In the genomic region with DNA sequence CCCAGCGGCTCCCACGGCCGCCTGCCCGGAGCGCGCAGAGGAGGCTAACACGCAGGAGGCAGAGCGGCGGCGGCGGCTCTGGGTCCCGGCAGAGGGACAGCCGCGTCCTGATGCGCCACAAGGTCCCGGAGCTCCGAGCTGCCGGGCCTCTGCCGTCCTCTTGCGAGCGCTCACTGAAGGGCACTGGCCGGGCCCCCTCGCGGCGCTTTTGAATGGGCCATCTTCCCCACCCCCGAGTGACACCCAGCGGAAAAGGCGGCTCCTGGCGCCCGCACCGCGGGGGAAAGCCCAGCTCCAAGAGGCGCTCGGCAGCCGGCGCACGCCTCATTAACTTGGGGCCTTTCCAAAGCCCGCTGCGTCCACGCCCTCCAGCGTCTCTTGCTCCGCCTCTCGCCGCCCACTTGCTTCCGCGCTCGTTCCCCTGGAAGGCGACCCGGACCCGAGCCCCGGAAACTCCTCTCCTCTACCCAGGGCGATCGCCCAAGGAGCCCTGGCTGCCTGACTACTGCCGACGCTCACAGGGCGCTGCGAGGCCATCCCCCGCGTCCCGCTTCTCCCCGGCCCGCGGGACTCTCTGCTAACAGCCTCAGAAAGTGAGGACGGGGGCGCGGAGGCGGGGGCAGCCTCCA, we compare ENCODE assay signal across 1 cellular context.
TF ChIP-seq lines count a peak whose summit lies in the region.

A gene (minus strand): TSS at position 363 of the 629 bp plus-strand sequence.

TF ChIP-seq in HepG2, 621 proteins besides CTCF, POLR2A, EP300 and RAD21 (continued from another document and continues in another):
- TF ChIP-seq, protein P1, sequence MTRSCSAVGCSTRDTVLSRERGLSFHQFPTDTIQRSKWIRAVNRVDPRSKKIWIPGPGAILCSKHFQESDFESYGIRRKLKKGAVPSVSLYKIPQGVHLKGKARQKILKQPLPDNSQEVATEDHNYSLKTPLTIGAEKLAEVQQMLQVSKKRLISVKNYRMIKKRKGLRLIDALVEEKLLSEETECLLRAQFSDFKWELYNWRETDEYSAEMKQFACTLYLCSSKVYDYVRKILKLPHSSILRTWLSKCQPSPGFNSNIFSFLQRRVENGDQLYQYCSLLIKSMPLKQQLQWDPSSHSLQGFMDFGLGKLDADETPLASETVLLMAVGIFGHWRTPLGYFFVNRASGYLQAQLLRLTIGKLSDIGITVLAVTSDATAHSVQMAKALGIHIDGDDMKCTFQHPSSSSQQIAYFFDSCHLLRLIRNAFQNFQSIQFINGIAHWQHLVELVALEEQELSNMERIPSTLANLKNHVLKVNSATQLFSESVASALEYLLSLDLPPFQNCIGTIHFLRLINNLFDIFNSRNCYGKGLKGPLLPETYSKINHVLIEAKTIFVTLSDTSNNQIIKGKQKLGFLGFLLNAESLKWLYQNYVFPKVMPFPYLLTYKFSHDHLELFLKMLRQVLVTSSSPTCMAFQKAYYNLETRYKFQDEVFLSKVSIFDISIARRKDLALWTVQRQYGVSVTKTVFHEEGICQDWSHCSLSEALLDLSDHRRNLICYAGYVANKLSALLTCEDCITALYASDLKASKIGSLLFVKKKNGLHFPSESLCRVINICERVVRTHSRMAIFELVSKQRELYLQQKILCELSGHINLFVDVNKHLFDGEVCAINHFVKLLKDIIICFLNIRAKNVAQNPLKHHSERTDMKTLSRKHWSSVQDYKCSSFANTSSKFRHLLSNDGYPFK (CRISPR knock-in tag; IDR thresholded peaks at IDR 0.05; ENCODE audit: borderline replicate concordance) = peak; percentile 40; the same call in 1 of the 2 replicates
- 0 out of 2 replicates have a peak, but pooled peaks have one; percentile 34 for TF ChIP-seq ZSCAN9 (CRISPR knock-in tag; IDR thresholded peaks at IDR 0.05; ENCODE audit: borderline replicate concordance)
- peak; percentile 61; the same call in 1 of the 2 replicates for TF ChIP-seq ARHGAP35 (CRISPR knock-in tag; IDR thresholded peaks at IDR 0.05; ENCODE audit: borderline replicate concordance)
- TF ChIP-seq PCBP2 (optimal IDR thresholded peaks at IDR 0.05; ENCODE audit: low read depth, low read length, poor library complexity, severe bottlenecking) = no peak
- no peak for TF ChIP-seq ZNF883 (CRISPR knock-in tag; IDR thresholded peaks at IDR 0.05; ENCODE audit: not compliant biosample characterization)
- peak; percentile 71 for TF ChIP-seq SP4 (CRISPR knock-in tag; IDR thresholded peaks at IDR 0.05)
- peak; percentile 64 for TF ChIP-seq FOXA3 (CRISPR knock-in tag; IDR thresholded peaks at IDR 0.05)
- no peak for TF ChIP-seq ZNF296 (CRISPR knock-in tag; conservative IDR thresholded peaks at IDR 0.05)
- TF ChIP-seq GATAD1 (CRISPR knock-in tag; IDR thresholded peaks at IDR 0.05) = peak; percentile 65
- TF ChIP-seq ZNF441 (CRISPR knock-in tag; IDR thresholded peaks at IDR 0.05; ENCODE audit: borderline replicate concordance) = no peak
- peak; percentile 98 for TF ChIP-seq AGO2 (optimal IDR thresholded peaks at IDR 0.05; ENCODE audit: low read depth, low read length)
- no peak for TF ChIP-seq RORA (CRISPR knock-in tag; IDR thresholded peaks at IDR 0.05)
- TF ChIP-seq ZNF12 (CRISPR knock-in tag; IDR thresholded peaks at IDR 0.05) = peak; percentile 49
- TF ChIP-seq ZNF737 (CRISPR knock-in tag; IDR thresholded peaks at IDR 0.05; ENCODE audit: borderline replicate concordance) = no peak
- TF ChIP-seq, protein P2, sequence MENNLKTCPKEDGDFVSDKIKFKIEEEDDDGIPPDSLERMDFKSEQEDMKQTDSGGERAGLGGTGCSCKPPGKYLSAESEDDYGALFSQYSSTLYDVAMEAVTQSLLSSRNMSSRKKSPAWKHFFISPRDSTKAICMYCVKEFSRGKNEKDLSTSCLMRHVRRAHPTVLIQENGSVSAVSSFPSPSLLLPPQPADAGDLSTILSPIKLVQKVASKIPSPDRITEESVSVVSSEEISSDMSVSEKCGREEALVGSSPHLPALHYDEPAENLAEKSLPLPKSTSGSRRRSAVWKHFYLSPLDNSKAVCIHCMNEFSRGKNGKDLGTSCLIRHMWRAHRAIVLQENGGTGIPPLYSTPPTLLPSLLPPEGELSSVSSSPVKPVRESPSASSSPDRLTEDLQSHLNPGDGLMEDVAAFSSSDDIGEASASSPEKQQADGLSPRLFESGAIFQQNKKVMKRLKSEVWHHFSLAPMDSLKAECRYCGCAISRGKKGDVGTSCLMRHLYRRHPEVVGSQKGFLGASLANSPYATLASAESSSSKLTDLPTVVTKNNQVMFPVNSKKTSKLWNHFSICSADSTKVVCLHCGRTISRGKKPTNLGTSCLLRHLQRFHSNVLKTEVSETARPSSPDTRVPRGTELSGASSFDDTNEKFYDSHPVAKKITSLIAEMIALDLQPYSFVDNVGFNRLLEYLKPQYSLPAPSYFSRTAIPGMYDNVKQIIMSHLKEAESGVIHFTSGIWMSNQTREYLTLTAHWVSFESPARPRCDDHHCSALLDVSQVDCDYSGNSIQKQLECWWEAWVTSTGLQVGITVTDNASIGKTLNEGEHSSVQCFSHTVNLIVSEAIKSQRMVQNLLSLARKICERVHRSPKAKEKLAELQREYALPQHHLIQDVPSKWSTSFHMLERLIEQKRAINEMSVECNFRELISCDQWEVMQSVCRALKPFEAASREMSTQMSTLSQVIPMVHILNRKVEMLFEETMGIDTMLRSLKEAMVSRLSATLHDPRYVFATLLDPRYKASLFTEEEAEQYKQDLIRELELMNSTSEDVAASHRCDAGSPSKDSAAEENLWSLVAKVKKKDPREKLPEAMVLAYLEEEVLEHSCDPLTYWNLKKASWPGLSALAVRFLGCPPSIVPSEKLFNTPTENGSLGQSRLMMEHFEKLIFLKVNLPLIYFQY (CRISPR knock-in tag; IDR thresholded peaks at IDR 0.05; ENCODE audit: borderline replicate concordance) = peak; percentile 76; the same call in 1 of the 2 replicates
- no peak for TF ChIP-seq MBD4 (IDR thresholded peaks at IDR 0.05; ENCODE audit: borderline replicate concordance, low read length)
- TF ChIP-seq ZEB1 (IDR thresholded peaks at IDR 0.05; ENCODE audit: insufficient replicate concordance, low read depth) = no peak
- TF ChIP-seq, protein P3, sequence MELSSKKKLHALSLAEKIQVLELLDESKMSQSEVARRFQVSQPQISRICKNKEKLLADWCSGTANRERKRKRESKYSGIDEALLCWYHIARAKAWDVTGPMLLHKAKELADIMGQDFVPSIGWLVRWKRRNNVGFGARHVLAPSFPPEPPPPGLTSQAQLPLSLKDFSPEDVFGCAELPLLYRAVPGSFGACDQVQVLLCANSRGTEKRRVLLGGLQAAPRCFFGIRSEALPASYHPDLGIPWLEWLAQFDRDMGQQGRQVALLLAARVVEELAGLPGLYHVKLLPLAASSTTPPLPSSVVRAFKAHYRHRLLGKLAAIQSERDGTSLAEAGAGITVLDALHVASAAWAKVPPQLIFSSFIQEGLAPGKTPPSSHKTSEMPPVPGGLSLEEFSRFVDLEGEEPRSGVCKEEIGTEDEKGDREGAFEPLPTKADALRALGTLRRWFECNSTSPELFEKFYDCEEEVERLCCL (CRISPR knock-in tag; IDR thresholded peaks at IDR 0.05; ENCODE audit: borderline replicate concordance) = no peak; the same call in 1 of the 2 replicates
- TF ChIP-seq PLRG1 (conservative IDR thresholded peaks at IDR 0.05) = no peak
- TF ChIP-seq, protein P4, sequence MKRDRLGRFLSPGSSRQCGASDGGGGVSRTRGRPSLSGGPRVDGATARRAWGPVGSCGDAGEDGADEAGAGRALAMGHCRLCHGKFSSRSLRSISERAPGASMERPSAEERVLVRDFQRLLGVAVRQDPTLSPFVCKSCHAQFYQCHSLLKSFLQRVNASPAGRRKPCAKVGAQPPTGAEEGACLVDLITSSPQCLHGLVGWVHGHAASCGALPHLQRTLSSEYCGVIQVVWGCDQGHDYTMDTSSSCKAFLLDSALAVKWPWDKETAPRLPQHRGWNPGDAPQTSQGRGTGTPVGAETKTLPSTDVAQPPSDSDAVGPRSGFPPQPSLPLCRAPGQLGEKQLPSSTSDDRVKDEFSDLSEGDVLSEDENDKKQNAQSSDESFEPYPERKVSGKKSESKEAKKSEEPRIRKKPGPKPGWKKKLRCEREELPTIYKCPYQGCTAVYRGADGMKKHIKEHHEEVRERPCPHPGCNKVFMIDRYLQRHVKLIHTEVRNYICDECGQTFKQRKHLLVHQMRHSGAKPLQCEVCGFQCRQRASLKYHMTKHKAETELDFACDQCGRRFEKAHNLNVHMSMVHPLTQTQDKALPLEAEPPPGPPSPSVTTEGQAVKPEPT (CRISPR knock-in tag; IDR thresholded peaks at IDR 0.05; ENCODE audit: low read depth) = 0 out of 2 replicates have a peak, but pooled peaks have one; percentile 33
- TF ChIP-seq NR2F1 (CRISPR knock-in tag; IDR thresholded peaks at IDR 0.05) = no peak
- TF ChIP-seq ZNF670 (CRISPR knock-in tag; IDR thresholded peaks at IDR 0.05; ENCODE audit: borderline replicate concordance) = no peak; the same call in 1 of the 2 replicates
- TF ChIP-seq ZNF569 (CRISPR knock-in tag; IDR thresholded peaks at IDR 0.05; ENCODE audit: borderline replicate concordance) = no peak; the same call in 1 of the 2 replicates
- TF ChIP-seq ZNF790 (CRISPR knock-in tag; IDR thresholded peaks at IDR 0.05; ENCODE audit: borderline replicate concordance) = no peak
- 0 out of 2 replicates have a peak, but pooled peaks have one; percentile 12 for TF ChIP-seq ZSCAN25 (CRISPR knock-in tag; IDR thresholded peaks at IDR 0.05)
- peak; percentile 50; the same call in 1 of the 2 replicates for TF ChIP-seq SNAI1 (CRISPR knock-in tag; IDR thresholded peaks at IDR 0.05; ENCODE audit: borderline replicate concordance)
- TF ChIP-seq KLF15 (CRISPR knock-in tag; IDR thresholded peaks at IDR 0.05; ENCODE audit: borderline replicate concordance) = peak; percentile 92; the same call in 1 of the 2 replicates
- TF ChIP-seq NPAS2 (CRISPR knock-in tag; IDR thresholded peaks at IDR 0.05; ENCODE audit: borderline replicate concordance) = no peak
- no peak for TF ChIP-seq ZNF10 (CRISPR knock-in tag; IDR thresholded peaks at IDR 0.05; ENCODE audit: borderline replicate concordance, low read depth)
- TF ChIP-seq DPF2 (CRISPR knock-in tag; IDR thresholded peaks at IDR 0.05; ENCODE audit: borderline replicate concordance, low read depth) = no peak
- peak; percentile 83 for TF ChIP-seq SAP130 (CRISPR knock-in tag; IDR thresholded peaks at IDR 0.05; ENCODE audit: low read depth)
- TF ChIP-seq, protein P5, sequence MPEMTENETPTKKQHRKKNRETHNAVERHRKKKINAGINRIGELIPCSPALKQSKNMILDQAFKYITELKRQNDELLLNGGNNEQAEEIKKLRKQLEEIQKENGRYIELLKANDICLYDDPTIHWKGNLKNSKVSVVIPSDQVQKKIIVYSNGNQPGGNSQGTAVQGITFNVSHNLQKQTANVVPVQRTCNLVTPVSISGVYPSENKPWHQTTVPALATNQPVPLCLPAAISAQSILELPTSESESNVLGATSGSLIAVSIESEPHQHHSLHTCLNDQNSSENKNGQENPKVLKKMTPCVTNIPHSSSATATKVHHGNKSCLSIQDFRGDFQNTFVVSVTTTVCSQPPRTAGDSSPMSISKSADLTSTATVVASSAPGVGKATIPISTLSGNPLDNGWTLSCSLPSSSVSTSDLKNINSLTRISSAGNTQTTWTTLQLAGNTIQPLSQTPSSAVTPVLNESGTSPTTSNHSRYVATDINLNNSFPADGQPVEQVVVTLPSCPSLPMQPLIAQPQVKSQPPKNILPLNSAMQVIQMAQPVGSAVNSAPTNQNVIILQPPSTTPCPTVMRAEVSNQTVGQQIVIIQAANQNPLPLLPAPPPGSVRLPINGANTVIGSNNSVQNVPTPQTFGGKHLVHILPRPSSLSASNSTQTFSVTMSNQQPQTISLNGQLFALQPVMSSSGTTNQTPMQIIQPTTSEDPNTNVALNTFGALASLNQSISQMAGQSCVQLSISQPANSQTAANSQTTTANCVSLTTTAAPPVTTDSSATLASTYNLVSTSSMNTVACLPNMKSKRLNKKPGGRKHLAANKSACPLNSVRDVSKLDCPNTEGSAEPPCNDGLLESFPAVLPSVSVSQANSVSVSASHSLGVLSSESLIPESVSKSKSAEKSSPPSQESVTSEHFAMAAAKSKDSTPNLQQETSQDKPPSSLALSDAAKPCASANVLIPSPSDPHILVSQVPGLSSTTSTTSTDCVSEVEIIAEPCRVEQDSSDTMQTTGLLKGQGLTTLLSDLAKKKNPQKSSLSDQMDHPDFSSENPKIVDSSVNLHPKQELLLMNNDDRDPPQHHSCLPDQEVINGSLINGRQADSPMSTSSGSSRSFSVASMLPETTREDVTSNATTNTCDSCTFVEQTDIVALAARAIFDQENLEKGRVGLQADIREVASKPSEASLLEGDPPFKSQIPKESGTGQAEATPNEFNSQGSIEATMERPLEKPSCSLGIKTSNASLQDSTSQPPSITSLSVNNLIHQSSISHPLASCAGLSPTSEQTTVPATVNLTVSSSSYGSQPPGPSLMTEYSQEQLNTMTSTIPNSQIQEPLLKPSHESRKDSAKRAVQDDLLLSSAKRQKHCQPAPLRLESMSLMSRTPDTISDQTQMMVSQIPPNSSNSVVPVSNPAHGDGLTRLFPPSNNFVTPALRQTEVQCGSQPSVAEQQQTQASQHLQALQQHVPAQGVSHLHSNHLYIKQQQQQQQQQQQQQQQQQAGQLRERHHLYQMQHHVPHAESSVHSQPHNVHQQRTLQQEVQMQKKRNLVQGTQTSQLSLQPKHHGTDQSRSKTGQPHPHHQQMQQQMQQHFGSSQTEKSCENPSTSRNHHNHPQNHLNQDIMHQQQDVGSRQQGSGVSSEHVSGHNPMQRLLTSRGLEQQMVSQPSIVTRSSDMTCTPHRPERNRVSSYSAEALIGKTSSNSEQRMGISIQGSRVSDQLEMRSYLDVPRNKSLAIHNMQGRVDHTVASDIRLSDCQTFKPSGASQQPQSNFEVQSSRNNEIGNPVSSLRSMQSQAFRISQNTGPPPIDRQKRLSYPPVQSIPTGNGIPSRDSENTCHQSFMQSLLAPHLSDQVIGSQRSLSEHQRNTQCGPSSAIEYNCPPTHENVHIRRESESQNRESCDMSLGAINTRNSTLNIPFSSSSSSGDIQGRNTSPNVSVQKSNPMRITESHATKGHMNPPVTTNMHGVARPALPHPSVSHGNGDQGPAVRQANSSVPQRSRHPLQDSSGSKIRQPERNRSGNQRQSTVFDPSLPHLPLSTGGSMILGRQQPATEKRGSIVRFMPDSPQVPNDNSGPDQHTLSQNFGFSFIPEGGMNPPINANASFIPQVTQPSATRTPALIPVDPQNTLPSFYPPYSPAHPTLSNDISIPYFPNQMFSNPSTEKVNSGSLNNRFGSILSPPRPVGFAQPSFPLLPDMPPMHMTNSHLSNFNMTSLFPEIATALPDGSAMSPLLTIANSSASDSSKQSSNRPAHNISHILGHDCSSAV (CRISPR knock-in tag; IDR thresholded peaks at IDR 0.05; ENCODE audit: borderline replicate concordance) = peak; percentile 43; the same call in 1 of the 2 replicates
- no peak for TF ChIP-seq ZNF678 (CRISPR knock-in tag; IDR thresholded peaks at IDR 0.05)
- TF ChIP-seq ZNF232 (CRISPR knock-in tag; IDR thresholded peaks at IDR 0.05; ENCODE audit: borderline replicate concordance) = peak; percentile 79; the same call in 1 of the 2 replicates
